ENCODE assay signal across 23 cellular contexts in the genomic region with DNA sequence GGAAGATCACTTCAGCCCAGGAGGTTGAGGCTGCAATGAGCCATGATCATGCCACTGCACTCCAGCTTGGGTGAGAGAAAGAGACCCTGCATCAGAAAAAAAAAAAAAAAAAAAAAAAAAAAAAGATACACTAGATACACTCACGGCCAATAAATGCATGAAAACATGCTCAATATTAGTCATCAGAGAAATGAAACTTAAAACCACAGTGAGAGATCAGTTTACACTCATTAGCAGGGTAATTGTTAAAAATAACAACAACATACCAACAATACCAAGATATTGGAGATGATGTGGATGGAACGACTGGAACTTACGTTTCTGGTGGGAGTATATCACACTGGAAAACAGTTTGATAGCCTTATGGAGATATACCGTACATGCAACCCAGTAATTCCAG. TPM values are rescaled to one million over a fixed set of nuclear protein-coding genes. Genes with fewer than 3 reads are reported as not detected.
A peak's percentile ranks its signal among the peaks of the same experiment; 100 is the strongest.
DNase-seq lines count a peak whose midpoint lies in the region; ATAC-seq and FAIRE-seq lines count a peak whose summit lies in the region.
"Had no signal": no experiment of that assay in that cellular context is flagged by ENCODE, and none has a peak within 500 bp of the region (broad histone marks: within the 10 kb centered on the region; RNA-seq: fewer than 3 reads in every experiment).

No MANE protein-coding gene starts in this region.

- H3K27me3 Mint-ChIP-seq in activated T-helper 1 cell treated with anti-CD3 and anti-CD28 coated beads, Interleukin-12 subunit alpha, Interleukin-12 subunit beta, Interleukin-2, Interleukin-4 antibody, amounts not matched to agents 30 ng/mL and 10 ng/mL and 1 ng/mL, durations not matched to agents 14 hours and 24 hours and 36 hours (ENCODE audit: insufficient read depth): peaks cover 4% of the 10 kb centered on the region
- H3K27me3 Mint-ChIP-seq: activated naive CD4-positive, alpha-beta T cell treated with anti-CD3 and anti-CD28 coated beads, Interleukin-2, amount 50 U/mL, for 24 hours; stimulated activated memory B cell treated with anti-CD40 and anti-IgM and Interleukin-4, amounts not matched to agents 10 μg/mL and 1 μg/mL and 100 μg/mL, for 72 hours had no signal

- no peaks in the 10 kb centered on the region for H3K9me3 Mint-ChIP-seq in activated T-helper 1 cell treated with anti-CD3 and anti-CD28 coated beads, Interleukin-12 subunit alpha, Interleukin-12 subunit beta, Interleukin-2, Interleukin-4 antibody, amounts not matched to agents 30 ng/mL and 10 ng/mL and 1 ng/mL, durations not matched to agents 14 hours and 24 hours and 36 hours
- H3K9me3 Mint-ChIP-seq: activated naive CD4-positive, alpha-beta T cell treated with anti-CD3 and anti-CD28 coated beads, Interleukin-2, amount 50 U/mL, for 24 hours; activated T-cell treated with anti-CD3 and anti-CD28 coated beads, Interleukin-2, amount 50 U/mL, for 4 hours; nephron progenitor cell; stimulated activated memory B cell treated with anti-CD40 and anti-IgM and Interleukin-4, amounts not matched to agents 10 μg/mL and 1 μg/mL and 100 μg/mL, for 72 hours had no signal

- no peaks in the 10 kb centered on the region for H3K4me1 Mint-ChIP-seq in activated T-helper 1 cell treated with anti-CD3 and anti-CD28 coated beads, Interleukin-12 subunit alpha, Interleukin-12 subunit beta, Interleukin-2, Interleukin-4 antibody, amounts not matched to agents 30 ng/mL and 10 ng/mL and 1 ng/mL, durations not matched to agents 14 hours and 24 hours and 36 hours (ENCODE audit: low read depth)
- H3K4me1 Mint-ChIP-seq: activated naive CD4-positive, alpha-beta T cell treated with anti-CD3 and anti-CD28 coated beads, Interleukin-2, amount 50 U/mL, for 24 hours; stimulated activated memory B cell treated with anti-CD40 and anti-IgM and Interleukin-4, amounts not matched to agents 10 μg/mL and 1 μg/mL and 100 μg/mL, for 72 hours had no signal

- intact Hi-C loops in activated T-helper 1 cell treated with anti-CD3 and anti-CD28 coated beads, Interleukin-12 subunit alpha, Interleukin-12 subunit beta, Interleukin-2, Interleukin-4 antibody, amounts not matched to agents 30 ng/mL and 10 ng/mL and 1 ng/mL, durations not matched to agents 14 hours and 24 hours and 36 hours (cut with micrococcal nuclease): no loop called here

- FAIRE-seq in GM19239 (lab: Jason Lieb, UNC): no peak
- FAIRE-seq: H1, RCC 7860 had no signal

- ATAC-seq in GM18520 (IDR thresholded peaks at IDR 0.05; ENCODE audit: unreplicated experiment): peak; percentile 67
- peak; percentile 59 for ATAC-seq in GM21576 (IDR thresholded peaks at IDR 0.05; ENCODE audit: unreplicated experiment)
- ATAC-seq in HG03439 (IDR thresholded peaks at IDR 0.05; ENCODE audit: unreplicated experiment): peak; percentile 84
- ATAC-seq in GM19467 (IDR thresholded peaks at IDR 0.05; ENCODE audit: unreplicated experiment): no peak
- ATAC-seq: activated CD8-positive, alpha-beta T cell treated with anti-CD3 and anti-CD28 coated beads, Interleukin-2, amount 10 ng/mL, durations not matched to agents 7 days and 5 days; activated T-cell treated with anti-CD3 and anti-CD28 coated beads, Interleukin-2, amount 50 U/mL, for 4 hours; stimulated activated memory B cell treated with anti-CD40 and anti-IgM and Interleukin-4, amounts not matched to agents 10 μg/mL and 1 μg/mL and 100 μg/mL, for 72 hours had no signal

- H3K27ac Mint-ChIP-seq in activated T-helper 1 cell treated with anti-CD3 and anti-CD28 coated beads, Interleukin-12 subunit alpha, Interleukin-12 subunit beta, Interleukin-2, Interleukin-4 antibody, amounts not matched to agents 30 ng/mL and 10 ng/mL and 1 ng/mL, durations not matched to agents 14 hours and 24 hours and 36 hours: no peak overlapping the region
- H3K27ac Mint-ChIP-seq: activated CD8-positive, alpha-beta T cell treated with anti-CD3 and anti-CD28 coated beads, Interleukin-2, amount 10 ng/mL, durations not matched to agents 7 days and 5 days; activated naive CD4-positive, alpha-beta T cell treated with anti-CD3 and anti-CD28 coated beads, Interleukin-2, amount 50 U/mL, for 24 hours; nephron progenitor cell; stimulated activated memory B cell treated with anti-CD40 and anti-IgM and Interleukin-4, amounts not matched to agents 10 μg/mL and 1 μg/mL and 100 μg/mL, for 72 hours had no signal

- H3K4me3 Mint-ChIP-seq in activated T-helper 1 cell treated with anti-CD3 and anti-CD28 coated beads, Interleukin-12 subunit alpha, Interleukin-12 subunit beta, Interleukin-2, Interleukin-4 antibody, amounts not matched to agents 30 ng/mL and 10 ng/mL and 1 ng/mL, durations not matched to agents 14 hours and 24 hours and 36 hours: no peak overlapping the region
- H3K4me3 Mint-ChIP-seq: activated CD8-positive, alpha-beta T cell treated with anti-CD3 and anti-CD28 coated beads, Interleukin-2, amount 10 ng/mL, durations not matched to agents 7 days and 5 days; activated naive CD4-positive, alpha-beta T cell treated with anti-CD3 and anti-CD28 coated beads, Interleukin-2, amount 50 U/mL, for 24 hours; activated T-cell treated with anti-CD3 and anti-CD28 coated beads, Interleukin-2, amount 50 U/mL, for 4 hours; nephron progenitor cell; stimulated activated memory B cell treated with anti-CD40 and anti-IgM and Interleukin-4, amounts not matched to agents 10 μg/mL and 1 μg/mL and 100 μg/mL, for 72 hours had no signal

- peak; percentile 6 for DNase-seq in RKO (ENCODE audit: low spot score)
- no peak for DNase-seq in NCI-H1436 treated with DMSO at 0.1 percent for 48 hours (lab: John Stamatoyannopoulos, UW)
- DNase-seq in GM19239 (ENCODE audit: insufficient read length, low spot score): no peak
- no peak for DNase-seq in activated T-helper 1 cell treated with anti-CD3 and anti-CD28 coated beads, Interleukin-12 subunit alpha, Interleukin-12 subunit beta, Interleukin-2, Interleukin-4 antibody, amounts not matched to agents 30 ng/mL and 10 ng/mL and 1 ng/mL, durations not matched to agents 14 hours and 24 hours and 36 hours (ENCODE audit: low spot score)
- DNase-seq: activated CD4-positive, CD25-positive, alpha-beta regulatory T cell; activated CD8-positive, alpha-beta T cell treated with anti-CD3 and anti-CD28 coated beads, Interleukin-2, amount 10 ng/mL, durations not matched to agents 7 days and 5 days; activated T-cell treated with anti-CD3 and anti-CD28 coated beads, Interleukin-2, amount 50 U/mL, for 4 hours; effector memory CD4-positive, alpha-beta T cell; NCI-H1417; nephron progenitor cell; sigmoid colon; SK-N-SH; T1000; testis had no signal

- H3K36me3 Mint-ChIP-seq in activated T-helper 1 cell treated with anti-CD3 and anti-CD28 coated beads, Interleukin-12 subunit alpha, Interleukin-12 subunit beta, Interleukin-2, Interleukin-4 antibody, amounts not matched to agents 30 ng/mL and 10 ng/mL and 1 ng/mL, durations not matched to agents 14 hours and 24 hours and 36 hours (ENCODE audit: low read depth): no peaks in the 10 kb centered on the region
- H3K36me3 Mint-ChIP-seq: activated naive CD4-positive, alpha-beta T cell treated with anti-CD3 and anti-CD28 coated beads, Interleukin-2, amount 50 U/mL, for 24 hours; stimulated activated memory B cell treated with anti-CD40 and anti-IgM and Interleukin-4, amounts not matched to agents 10 μg/mL and 1 μg/mL and 100 μg/mL, for 72 hours had no signal

RNA-seq across cellular contexts. Expression of a gene that starts 29.9 kb away (rescaled TPM):
- total RNA-seq in activated T-helper 1 cell treated with anti-CD3 and anti-CD28 coated beads, Interleukin-12 subunit alpha, Interleukin-12 subunit beta, Interleukin-2, Interleukin-4 antibody, amounts not matched to agents 30 ng/mL and 10 ng/mL and 1 ng/mL, durations not matched to agents 14 hours and 24 hours and 36 hours: not detected in 2 replicates
- total RNA-seq: activated CD8-positive, alpha-beta T cell treated with anti-CD3 and anti-CD28 coated beads, Interleukin-2, amount 10 ng/mL, durations not matched to agents 7 days and 5 days; activated T-cell treated with anti-CD3 and anti-CD28 coated beads, Interleukin-2, amount 50 U/mL, for 4 hours; glomerular endothelial cell had no signal
